1 cellular context compared by ENCODE assay signal in genomic region chr22:44181912-44182590, GRCh38.
TF ChIP-seq lines count a peak whose summit lies in the region.

No MANE protein-coding gene starts in this region.

TF ChIP-seq in GM12878, 131 proteins besides CTCF, POLR2A, EP300 and RAD21 (continued from another document):
- TF ChIP-seq SMARCA5 (IDR thresholded peaks at IDR 0.05) = peak; percentile 98
- TF ChIP-seq NKRF (conservative IDR thresholded peaks at IDR 0.05) = no peak
- TF ChIP-seq NFXL1 (IDR thresholded peaks at IDR 0.05; ENCODE audit: borderline replicate concordance) = peak; percentile 92
- TF ChIP-seq MAX (IDR thresholded peaks at IDR 0.05; ENCODE audit: low read depth, low read length) = 0 out of 2 replicates have a peak, but pooled peaks have one; percentile 14
- 0 out of 2 replicates have a peak, but pooled peaks have one; percentile 30 for TF ChIP-seq IKZF1 (conservative IDR thresholded peaks at IDR 0.05)
- TF ChIP-seq POLR2AphosphoS5 (IDR thresholded peaks at IDR 0.05; ENCODE audit: low read length) = peak; percentile 45; the same call in 1 of the 2 replicates
- peak; percentile 77; the same call in 1 of the 2 replicates for TF ChIP-seq ZNF217 (IDR thresholded peaks at IDR 0.05)
